ENCODE assay signal across 9 cellular contexts in genomic region chr12:105378821-105379400, GRCh38. TPM values are rescaled to one million over a fixed set of nuclear protein-coding genes. Genes with fewer than 3 reads are reported as not detected.
A peak's percentile ranks its signal among the peaks of the same experiment; 100 is the strongest.
DNase-seq lines count a peak whose midpoint lies in the region; ATAC-seq, FAIRE-seq and TF ChIP-seq lines count a peak whose summit lies in the region.
"Had no signal": no experiment of that assay in that cellular context is flagged by ENCODE, and none has a peak within 500 bp of the region (broad histone marks: within the 10 kb centered on the region; RNA-seq: fewer than 3 reads in every experiment).

No MANE protein-coding gene starts in this region.

- no peak overlapping the region for H3K9ac ChIP-seq in H9 (ENCODE audit: extremely low read depth, insufficient read length, low read length)

- TF ChIP-seq CTCF in BE2C (IDR thresholded peaks at IDR 0.05; ENCODE audit: low read depth, low read length): peak; percentile 27; the same call in 1 of the 2 replicates
- TF ChIP-seq CTCF in H9 (conservative IDR thresholded peaks at IDR 0.05): peak; percentile 41; the same call in 1 of the 3 replicates

- H3K27ac Mint-ChIP-seq in H9: no peak overlapping the region
- no peak overlapping the region for H3K27ac Mint-ChIP-seq in stimulated activated memory B cell treated with anti-CD40 and anti-IgM and Interleukin-4, amounts not matched to agents 10 μg/mL and 1 μg/mL and 100 μg/mL, for 72 hours
- H3K27ac Mint-ChIP-seq: activated naive CD4-positive, alpha-beta T cell treated with anti-CD3 and anti-CD28 coated beads, Interleukin-2, amount 50 U/mL, for 24 hours had no signal

- H3K56ac ChIP-seq in H9 (ENCODE audit: insufficient read length, low read depth, low read length): no peak overlapping the region

- no peaks in the 10 kb centered on the region for H3K23me2 ChIP-seq in H9 (ENCODE audit: insufficient read length, low read depth, low read length, poor library complexity, severe bottlenecking)

- DNase-seq in BE2C (peak; percentile 19), H9 (no peak), iPS-NIHi11 (ENCODE audit: low spot score) (peak; percentile 39), H54 (ENCODE audit: insufficient read length, low spot score) (no peak), AG20443 (ENCODE audit: low spot score) (no peak)
- no peak for DNase-seq in stimulated activated naive CD4-positive, alpha-beta T cell (lab: John Stamatoyannopoulos, UW)

- H3K36me3 ChIP-seq in BE2C: no peaks in the 10 kb centered on the region

- H3K4me3 ChIP-seq in BE2C (ENCODE audit: low read depth, low read length): no peak overlapping the region

- H3K4me2 ChIP-seq in H9 (ENCODE audit: insufficient read depth, insufficient read length, low read length): no peak overlapping the region

- no CpG with 5 or more reads among the region's 8 CpGs for WGBS in H9 (ENCODE audit: extremely low coverage, insufficient read length, low lambda C conversion rate)

- H3K9me3 ChIP-seq in BE2C (no peaks in the 10 kb centered on the region), H9 (ENCODE audit: control insufficient read depth, low read depth, low read length) (no peaks in the 10 kb centered on the region)

- H2BK20ac ChIP-seq in H9 (ENCODE audit: low read depth, low read length, poor library complexity, severe bottlenecking): no peak overlapping the region

- H3K18ac ChIP-seq in H9 (ENCODE audit: insufficient read length, low read depth, low read length): no peak overlapping the region

- no peaks in the 10 kb centered on the region for H3K27me3 ChIP-seq in BE2C
- H3K27me3 ChIP-seq in H9 (ENCODE audit: insufficient read depth, low read length): no peaks in the 10 kb centered on the region

- no peak for FAIRE-seq in H54 (lab: Jason Lieb, UNC)

- no peaks in the 10 kb centered on the region for H3K9me3 Mint-ChIP-seq in H9
- no peaks in the 10 kb centered on the region for H3K9me3 Mint-ChIP-seq in stimulated activated memory B cell treated with anti-CD40 and anti-IgM and Interleukin-4, amounts not matched to agents 10 μg/mL and 1 μg/mL and 100 μg/mL, for 72 hours
- H3K9me3 Mint-ChIP-seq: activated naive CD4-positive, alpha-beta T cell treated with anti-CD3 and anti-CD28 coated beads, Interleukin-2, amount 50 U/mL, for 24 hours had no signal

- H3K4me3 Mint-ChIP-seq in H9: no peak overlapping the region
- H3K4me3 Mint-ChIP-seq in stimulated activated memory B cell treated with anti-CD40 and anti-IgM and Interleukin-4, amounts not matched to agents 10 μg/mL and 1 μg/mL and 100 μg/mL, for 72 hours: no peak overlapping the region
- H3K4me3 Mint-ChIP-seq: activated naive CD4-positive, alpha-beta T cell treated with anti-CD3 and anti-CD28 coated beads, Interleukin-2, amount 50 U/mL, for 24 hours had no signal

- no peaks in the 10 kb centered on the region for H3K27me3 Mint-ChIP-seq in H9 (ENCODE audit: low read depth)
- no peaks in the 10 kb centered on the region for H3K27me3 Mint-ChIP-seq in stimulated activated memory B cell treated with anti-CD40 and anti-IgM and Interleukin-4, amounts not matched to agents 10 μg/mL and 1 μg/mL and 100 μg/mL, for 72 hours
- H3K27me3 Mint-ChIP-seq: activated naive CD4-positive, alpha-beta T cell treated with anti-CD3 and anti-CD28 coated beads, Interleukin-2, amount 50 U/mL, for 24 hours had no signal

- H2AFZ ChIP-seq in H9 (ENCODE audit: low read length): no peak overlapping the region

- no peaks in the 10 kb centered on the region for H4K20me1 ChIP-seq in H9 (ENCODE audit: control insufficient read depth, insufficient read depth, insufficient read length)

- H3K36me3 Mint-ChIP-seq in H9 (ENCODE audit: insufficient read depth in 1 of 3, low read depth in 3 of 3): no peaks in the 10 kb centered on the region
- no peaks in the 10 kb centered on the region for H3K36me3 Mint-ChIP-seq in stimulated activated memory B cell treated with anti-CD40 and anti-IgM and Interleukin-4, amounts not matched to agents 10 μg/mL and 1 μg/mL and 100 μg/mL, for 72 hours
- H3K36me3 Mint-ChIP-seq: activated naive CD4-positive, alpha-beta T cell treated with anti-CD3 and anti-CD28 coated beads, Interleukin-2, amount 50 U/mL, for 24 hours had no signal

- no peak overlapping the region for H3K27ac ChIP-seq in H9 (ENCODE audit: insufficient read length, low read depth, low read length)

- H3K4ac ChIP-seq in H9 (ENCODE audit: low read depth, low read length): no peak overlapping the region

- no peak overlapping the region for H3T11ph ChIP-seq in H9 (ENCODE audit: low read length)

- ATAC-seq in SK-N-SH treated with all-trans-retinoic acid at 6 μM for 48 hours: peak; percentile 16; the same call in 2 of the 3 replicates
- no peak for ATAC-seq in stimulated activated memory B cell treated with anti-CD40 and anti-IgM and Interleukin-4, amounts not matched to agents 10 μg/mL and 1 μg/mL and 100 μg/mL, for 72 hours

- H3K4me1 ChIP-seq in BE2C (no peaks in the 10 kb centered on the region), H9 (ENCODE audit: insufficient read depth, low read length) (peaks cover 2% of the 10 kb centered on the region; the same call in 1 of the 2 replicates)

- TF ChIP-seq POLR2A in H54 (IDR thresholded peaks at IDR 0.05; ENCODE audit: low read depth, low read length): no peak

- H4K8ac ChIP-seq in H9 (replicated peaks; ENCODE audit: insufficient read length, low read depth, low read length): no peak overlapping the region

- no peak overlapping the region for H2BK120ac ChIP-seq in H9 (ENCODE audit: low read depth, low read length, poor library complexity, severe bottlenecking)

- no peak overlapping the region for H2BK5ac ChIP-seq in H9 (ENCODE audit: insufficient read length, low read length)

- no peak overlapping the region for H3K14ac ChIP-seq in H9 (ENCODE audit: insufficient read depth, low read length)

- no peak overlapping the region for H4K5ac ChIP-seq in H9 (ENCODE audit: insufficient read length, low read depth, low read length)

- H4K91ac ChIP-seq in H9 (ENCODE audit: insufficient read length, low read depth, low read length): no peak overlapping the region

- no peak overlapping the region for H2AK5ac ChIP-seq in H9 (ENCODE audit: insufficient read length, low read length)

- no peaks in the 10 kb centered on the region for H3K79me2 ChIP-seq in H9 (ENCODE audit: insufficient read depth, low read length)

- H2BK15ac ChIP-seq in H9 (ENCODE audit: low read depth, low read length): no peak overlapping the region

- peaks cover 4% of the 10 kb centered on the region in 2 experiments for H3K4me1 Mint-ChIP-seq in H9
- no peaks in the 10 kb centered on the region for H3K4me1 Mint-ChIP-seq in stimulated activated memory B cell treated with anti-CD40 and anti-IgM and Interleukin-4, amounts not matched to agents 10 μg/mL and 1 μg/mL and 100 μg/mL, for 72 hours
- H3K4me1 Mint-ChIP-seq: activated naive CD4-positive, alpha-beta T cell treated with anti-CD3 and anti-CD28 coated beads, Interleukin-2, amount 50 U/mL, for 24 hours had no signal

- H3K79me1 ChIP-seq in H9 (ENCODE audit: insufficient read depth, low read depth, low read length, poor library complexity, severe bottlenecking): no peaks in the 10 kb centered on the region

- no peak overlapping the region for H3K23ac ChIP-seq in H9 (ENCODE audit: insufficient read length, low read depth, low read length)

- H2BK12ac ChIP-seq in H9 (ENCODE audit: insufficient read length, low read depth, low read length): no peak overlapping the region

TF ChIP-seq in SK-N-SH treated with all-trans-retinoic acid at 6 μM for 48 hours, 23 proteins besides CTCF, POLR2A, EP300 and RAD21 (continues in another document):
- TF ChIP-seq RARB (CRISPR knock-in tag; IDR thresholded peaks at IDR 0.05) (no peak), ESRRG (CRISPR knock-in tag; IDR thresholded peaks at IDR 0.05) (no peak), PATZ1 (CRISPR knock-in tag; IDR thresholded peaks at IDR 0.05; ENCODE audit: borderline replicate concordance) (no peak), POU6F1 (CRISPR knock-in tag; IDR thresholded peaks at IDR 0.05; ENCODE audit: borderline replicate concordance, low read depth) (no peak), ZNF8 (CRISPR knock-in tag; IDR thresholded peaks at IDR 0.05) (no peak), GLIS3 (CRISPR knock-in tag; IDR thresholded peaks at IDR 0.05) (no peak), ARNTL (CRISPR knock-in tag; IDR thresholded peaks at IDR 0.05; ENCODE audit: borderline replicate concordance, low read depth) (no peak), ZFP3 (CRISPR knock-in tag; IDR thresholded peaks at IDR 0.05) (no peak), TCF4 (CRISPR knock-in tag; IDR thresholded peaks at IDR 0.05; ENCODE audit: borderline replicate concordance) (no peak)

RNA-seq across cellular contexts. Expression of gene C12orf75, which starts 48.4 kb away (rescaled TPM):
- polyA plus RNA-seq in BE2C (2012; ENCODE audit: insufficient read depth, insufficient read length, low read depth): 1.7 TPM
- total RNA-seq in H9 (2021): 34.9 and 37.9 TPM in 2 replicates

Comparison
In these comparisons a context has a peak if more than half of its experiments do, and no peak if none do; other contexts are left out.
1. DNase-seq: peak in BE2C (single experiment) and iPS-NIHi11 (single experiment); none in H9 (single experiment), H54 (single experiment), stimulated activated naive CD4-positive, alpha-beta T cell (0 of 6) and AG20443 (single experiment).